ENCODE assay signal across 13 cellular contexts in the genomic region with DNA sequence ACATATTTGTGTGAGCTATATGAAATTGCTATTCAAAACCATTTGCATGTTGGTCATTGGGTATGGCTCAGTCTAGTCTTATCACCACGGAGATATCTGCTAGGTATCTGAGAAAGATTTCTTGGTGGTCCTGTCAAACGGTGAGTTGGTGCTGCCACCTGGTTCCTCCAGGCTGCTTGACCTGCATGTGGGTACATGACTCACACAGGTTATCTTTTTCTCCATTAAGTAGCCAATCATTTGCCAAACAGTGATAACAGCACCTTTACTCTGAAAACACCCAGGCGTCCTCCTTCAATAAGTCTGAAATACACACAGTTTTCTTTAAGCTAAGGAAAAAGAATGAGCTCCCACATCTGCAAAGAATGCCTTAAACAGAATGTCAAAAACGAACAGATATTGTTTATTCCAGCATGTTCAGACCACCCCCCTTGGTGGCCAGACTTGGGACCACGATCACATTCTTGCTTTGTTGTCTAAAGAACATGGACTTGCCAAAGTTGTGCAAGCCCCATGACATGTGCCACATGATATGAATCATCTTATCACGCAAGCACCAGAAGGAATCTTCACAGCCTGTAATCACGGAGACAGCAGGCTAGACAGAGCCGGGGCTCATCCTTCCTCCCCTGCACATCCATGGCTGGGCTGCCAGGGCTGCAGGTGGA.
DNase-seq lines count a peak whose midpoint lies in the region; ATAC-seq and TF ChIP-seq lines count a peak whose summit lies in the region.
"Had no signal": no experiment of that assay in that cellular context is flagged by ENCODE, and none has a peak within 500 bp of the region (broad histone marks: within the 10 kb centered on the region; RNA-seq: fewer than 3 reads in every experiment).

No MANE protein-coding gene starts in this region.

- no peaks in the 10 kb centered on the region for H3K9me3 ChIP-seq in cardiac muscle cell (ENCODE audit: low read depth)

- intact Hi-C loops in Right ventricle myocardium inferior (cut with DNase I): no loop called here

- peak overlapping the region; percentile 29 for H3K27ac ChIP-seq in cardiac muscle cell
- H3K27ac ChIP-seq: parathyroid adenoma had no signal

- peak in 1 of 2 donors; percentile 75 for DNase-seq in cardiac muscle cell (ENCODE audit: low read depth in 1 of 2, low spot score in 1 of 2)
- DNase-seq in Right ventricle myocardium inferior (ENCODE audit: missing footprints): no peak
- DNase-seq in choroid plexus epithelial cell (ENCODE audit: low read depth): peak; percentile 98
- DNase-seq in mucosa of gallbladder (ENCODE audit: low spot score): peak; percentile 43
- DNase-seq in stimulated activated effector memory CD8-positive, alpha-beta T cell treated with anti-CD3 and anti-CD28 coated beads, Interleukin-12 subunit alpha, Interleukin-12 subunit beta, amount 100 ng/mL, for 72 hours (ENCODE audit: low spot score in 2 of 2): no peak
- no peak for DNase-seq in immature natural killer cell
- DNase-seq in stimulated activated naive B cell treated with anti-CD40 and anti-IgM and Interleukin-4, amounts not matched to agents 10 μg/mL and 1 μg/mL and 100 μg/mL, for 72 hours: no peak
- DNase-seq: activated CD8-positive, alpha-beta memory T cell treated with anti-CD3 and anti-CD28 coated beads for 24 hours; activated naive CD8-positive, alpha-beta T cell treated with anti-CD3 and anti-CD28 coated beads, Interleukin-2, amount 10 ng/mL, durations not matched to agents 7 days and 5 days had no signal

- ATAC-seq in Right ventricle myocardium inferior (no peak), HG02642 (IDR thresholded peaks at IDR 0.05; ENCODE audit: poor library complexity, unreplicated experiment) (no peak)
- ATAC-seq in stimulated activated effector memory CD8-positive, alpha-beta T cell treated with anti-CD3 and anti-CD28 coated beads, Interleukin-12 subunit alpha, Interleukin-12 subunit beta, amount 100 ng/mL, for 72 hours: no peak
- ATAC-seq in stimulated activated naive B cell treated with anti-CD40 and anti-IgM and Interleukin-4, amounts not matched to agents 10 μg/mL and 1 μg/mL and 100 μg/mL, for 72 hours (replicated peaks): no peak

- peaks cover 0 to 7% (median 4%) of the 10 kb centered on the region in 3 donors for H3K27me3 Mint-ChIP-seq in immature natural killer cell (ENCODE audit: low read depth in 3 of 3)
- no peaks in the 10 kb centered on the region for H3K27me3 Mint-ChIP-seq in stimulated activated naive B cell treated with anti-CD40 and anti-IgM and Interleukin-4, amounts not matched to agents 10 μg/mL and 1 μg/mL and 100 μg/mL, for 72 hours

- no peaks in the 10 kb centered on the region for H3K27me3 ChIP-seq in cardiac muscle cell
- H3K27me3 ChIP-seq: tibial nerve had no signal

- no peak overlapping the region for H3K4me3 Mint-ChIP-seq in stimulated activated effector memory CD8-positive, alpha-beta T cell treated with anti-CD3 and anti-CD28 coated beads, Interleukin-12 subunit alpha, Interleukin-12 subunit beta, amount 100 ng/mL, for 72 hours
- H3K4me3 Mint-ChIP-seq in immature natural killer cell: no peak overlapping the region
- no peak overlapping the region for H3K4me3 Mint-ChIP-seq in stimulated activated naive B cell treated with anti-CD40 and anti-IgM and Interleukin-4, amounts not matched to agents 10 μg/mL and 1 μg/mL and 100 μg/mL, for 72 hours
- H3K4me3 Mint-ChIP-seq: activated naive CD8-positive, alpha-beta T cell treated with anti-CD3 and anti-CD28 coated beads, Interleukin-2, amount 10 ng/mL, durations not matched to agents 7 days and 5 days; T-helper 1 cell treated with Interleukin-12 subunit alpha and Interleukin-12 subunit beta and Interleukin-4 antibody, amounts not matched to agents 30 μg/mL and 1 μg/mL, for 36 hours had no signal

- H3K9me3 Mint-ChIP-seq in stimulated activated effector memory CD8-positive, alpha-beta T cell treated with anti-CD3 and anti-CD28 coated beads, Interleukin-12 subunit alpha, Interleukin-12 subunit beta, amount 100 ng/mL, for 72 hours: no peaks in the 10 kb centered on the region
- peaks cover 0 to 11% (median 0%) of the 10 kb centered on the region in 6 donors for H3K9me3 Mint-ChIP-seq in immature natural killer cell
- peaks cover 6% of the 10 kb centered on the region in 2 donors for H3K9me3 Mint-ChIP-seq in stimulated activated naive B cell treated with anti-CD40 and anti-IgM and Interleukin-4, amounts not matched to agents 10 μg/mL and 1 μg/mL and 100 μg/mL, for 72 hours
- H3K9me3 Mint-ChIP-seq: T-helper 1 cell treated with Interleukin-12 subunit alpha and Interleukin-12 subunit beta and Interleukin-4 antibody, amounts not matched to agents 30 μg/mL and 1 μg/mL, for 36 hours had no signal

- no peak overlapping the region for H3K27ac Mint-ChIP-seq in stimulated activated effector memory CD8-positive, alpha-beta T cell treated with anti-CD3 and anti-CD28 coated beads, Interleukin-12 subunit alpha, Interleukin-12 subunit beta, amount 100 ng/mL, for 72 hours
- no peak overlapping the region for H3K27ac Mint-ChIP-seq in immature natural killer cell
- no peak overlapping the region for H3K27ac Mint-ChIP-seq in stimulated activated naive B cell treated with anti-CD40 and anti-IgM and Interleukin-4, amounts not matched to agents 10 μg/mL and 1 μg/mL and 100 μg/mL, for 72 hours
- H3K27ac Mint-ChIP-seq: activated naive CD8-positive, alpha-beta T cell treated with anti-CD3 and anti-CD28 coated beads, Interleukin-2, amount 10 ng/mL, durations not matched to agents 7 days and 5 days; T-helper 1 cell treated with Interleukin-12 subunit alpha and Interleukin-12 subunit beta and Interleukin-4 antibody, amounts not matched to agents 30 μg/mL and 1 μg/mL, for 36 hours had no signal

- TF ChIP-seq CTCF in cardiac muscle cell (IDR thresholded peaks at IDR 0.05; ENCODE audit: low read depth, low read length) (no peak), choroid plexus epithelial cell (conservative IDR thresholded peaks at IDR 0.05; ENCODE audit: low read depth, low read length) (peak; percentile 45)

- no peaks in the 10 kb centered on the region for H3K36me3 Mint-ChIP-seq in stimulated activated effector memory CD8-positive, alpha-beta T cell treated with anti-CD3 and anti-CD28 coated beads, Interleukin-12 subunit alpha, Interleukin-12 subunit beta, amount 100 ng/mL, for 72 hours
- H3K36me3 Mint-ChIP-seq in immature natural killer cell: peaks cover 0 to 5% (median 0%) of the 10 kb centered on the region in 3 donors
- peaks cover 13 to 21% of the 10 kb centered on the region in 2 donors for H3K36me3 Mint-ChIP-seq in stimulated activated naive B cell treated with anti-CD40 and anti-IgM and Interleukin-4, amounts not matched to agents 10 μg/mL and 1 μg/mL and 100 μg/mL, for 72 hours
- H3K36me3 Mint-ChIP-seq: activated naive CD8-positive, alpha-beta T cell treated with anti-CD3 and anti-CD28 coated beads, Interleukin-2, amount 10 ng/mL, durations not matched to agents 7 days and 5 days had no signal

- H3K4me1 ChIP-seq in cardiac muscle cell (ENCODE audit: low read depth): no peaks in the 10 kb centered on the region
- H3K4me1 ChIP-seq: parathyroid adenoma had no signal

- H3K4me3 ChIP-seq in cardiac muscle cell (no peak overlapping the region), choroid plexus epithelial cell (ENCODE audit: low read depth, low read length) (no peak overlapping the region)
- H3K4me3 ChIP-seq: tibial nerve had no signal

- H3K4me1 Mint-ChIP-seq in stimulated activated effector memory CD8-positive, alpha-beta T cell treated with anti-CD3 and anti-CD28 coated beads, Interleukin-12 subunit alpha, Interleukin-12 subunit beta, amount 100 ng/mL, for 72 hours: no peaks in the 10 kb centered on the region
- no peaks in the 10 kb centered on the region for H3K4me1 Mint-ChIP-seq in immature natural killer cell
- no peaks in the 10 kb centered on the region for H3K4me1 Mint-ChIP-seq in stimulated activated naive B cell treated with anti-CD40 and anti-IgM and Interleukin-4, amounts not matched to agents 10 μg/mL and 1 μg/mL and 100 μg/mL, for 72 hours
- H3K4me1 Mint-ChIP-seq: activated naive CD8-positive, alpha-beta T cell treated with anti-CD3 and anti-CD28 coated beads, Interleukin-2, amount 10 ng/mL, durations not matched to agents 7 days and 5 days had no signal

- H3K36me3 ChIP-seq in cardiac muscle cell: no peaks in the 10 kb centered on the region

Comparison
In these comparisons a context has a peak if more than half of its experiments do, and no peak if none do; other contexts are left out.
1. DNase-seq: peak in choroid plexus epithelial cell (single experiment) and mucosa of gallbladder (single experiment); none in Right ventricle myocardium inferior (single experiment), stimulated activated effector memory CD8-positive, alpha-beta T cell treated with anti-CD3 and anti-CD28 coated beads, Interleukin-12 subunit alpha, Interleukin-12 subunit beta, amount 100 ng/mL, for 72 hours (0 of 2), immature natural killer cell (0 of 3) and stimulated activated naive B cell treated with anti-CD40 and anti-IgM and Interleukin-4, amounts not matched to agents 10 μg/mL and 1 μg/mL and 100 μg/mL, for 72 hours (single experiment).